ENCODE assay signal across 9 cellular contexts in genomic region chr3:49377483-49377882, GRCh38. TPM values are rescaled to one million over a fixed set of nuclear protein-coding genes. Genes with fewer than 3 reads are reported as not detected.
DNase-seq lines count a peak whose midpoint lies in the region; ATAC-seq lines count a peak whose summit lies in the region.
"Had no signal": no experiment of that assay in that cellular context is flagged by ENCODE, and none has a peak within 500 bp of the region (broad histone marks: within the 10 kb centered on the region; RNA-seq: fewer than 3 reads in every experiment).

No MANE protein-coding gene starts in this region.

- peak overlapping the region; percentile 71 for H3K27ac Mint-ChIP-seq in activated T-helper 17 cell treated with anti-CD3 and anti-CD28 coated beads, Interleukin-2, amount 50 U/mL, for 72 hours
- H3K27ac Mint-ChIP-seq in naive B cell = peak overlapping the region in 2 of 6 donors; percentile 60 to 65

- H3K36me3 ChIP-seq in HAP-1 (replicated peaks) = peaks cover 35% of the 10 kb centered on the region

- H3K4me3 Mint-ChIP-seq in activated T-helper 17 cell treated with anti-CD3 and anti-CD28 coated beads, Interleukin-2, amount 50 U/mL, for 72 hours = peak overlapping the region; percentile 37
- peak overlapping the region in 1 of 8 donors; percentile 39 for H3K4me3 Mint-ChIP-seq in naive B cell

- peaks cover 58% of the 10 kb centered on the region for H3K36me3 Mint-ChIP-seq in activated T-helper 17 cell treated with anti-CD3 and anti-CD28 coated beads, Interleukin-2, amount 50 U/mL, for 72 hours (ENCODE audit: low read depth)
- peaks cover 10 to 14% of the 10 kb centered on the region in 2 donors for H3K36me3 Mint-ChIP-seq in naive B cell

- no peaks in the 10 kb centered on the region for H3K27me3 ChIP-seq in HAP-1 (ENCODE audit: low read depth)
- H3K27me3 ChIP-seq: cardiac muscle cell had no signal

- in situ Hi-C loops in ACHN (cut with HindIII; ENCODE audit: low pct_ligation_motif_present, low pct_unique_long_range_greater_than_20kb, low sequenced_read_pairs) = no loop called here
- in situ Hi-C loops in HAP-1 (cut with MboI; ENCODE audit: low sequenced_read_pairs) = no loop called here

- ATAC-seq in activated T-helper 17 cell treated with anti-CD3 and anti-CD28 coated beads, Interleukin-2, amount 50 U/mL, for 72 hours (replicated peaks) = peak; percentile 94
- peak; percentile 32 to 42 for ATAC-seq in naive B cell (ENCODE audit: low read depth in 2 of 2)
- ATAC-seq in GM21528 (IDR thresholded peaks at IDR 0.05; ENCODE audit: low FRiP score, unreplicated experiment) = no peak

- no peak overlapping the region for H3K4me3 ChIP-seq in HAP-1
- H3K4me3 ChIP-seq: cardiac muscle cell had no signal

- H3K27me3 Mint-ChIP-seq in activated T-helper 17 cell treated with anti-CD3 and anti-CD28 coated beads, Interleukin-2, amount 50 U/mL, for 72 hours = no peaks in the 10 kb centered on the region
- H3K27me3 Mint-ChIP-seq in naive B cell = no peaks in the 10 kb centered on the region

- H3K9me3 Mint-ChIP-seq in activated T-helper 17 cell treated with anti-CD3 and anti-CD28 coated beads, Interleukin-2, amount 50 U/mL, for 72 hours = no peaks in the 10 kb centered on the region
- H3K9me3 Mint-ChIP-seq in naive B cell = peaks cover 0 to 5% (median 2%) of the 10 kb centered on the region in 7 donors

- peaks cover 23% of the 10 kb centered on the region for H3K4me1 Mint-ChIP-seq in activated T-helper 17 cell treated with anti-CD3 and anti-CD28 coated beads, Interleukin-2, amount 50 U/mL, for 72 hours
- peaks cover 35 to 82% (median 50%) of the 10 kb centered on the region in 3 donors for H3K4me1 Mint-ChIP-seq in naive B cell

- DNase-seq in ACHN (peak; percentile 8), MV-4-11 (lab: John Stamatoyannopoulos, UW) (peak; percentile 62), naive B cell (no peak), HAP-1 (ENCODE audit: low spot score in 2 of 2) (no peak), 8988T (no peak), NCI-H1105 treated with DMSO at 0.1 percent for 48 hours (lab: John Stamatoyannopoulos, UW) (no peak)

- H3K4me1 ChIP-seq in HAP-1 = no peaks in the 10 kb centered on the region

- no peaks in the 10 kb centered on the region for H3K9me3 ChIP-seq in HAP-1

RNA-seq across cellular contexts. Expression of gene GPX1, which starts 19.3 kb away (rescaled TPM):
- total RNA-seq in activated T-helper 17 cell treated with anti-CD3 and anti-CD28 coated beads, Interleukin-2, amount 50 U/mL, for 72 hours = 100 to 1,000 TPM; 133 to 221 TPM
- polyA plus RNA-seq in naive B cell (ENCODE audit: low read depth in 6 of 6) = 100 to 1,000 TPM; 289 to 380 (median 329) TPM

RNA-seq across cellular contexts. Expression of gene RHOA, which starts 34.3 kb away (rescaled TPM):
- total RNA-seq in activated T-helper 17 cell treated with anti-CD3 and anti-CD28 coated beads, Interleukin-2, amount 50 U/mL, for 72 hours = 100 to 1,000 TPM; 298 to 453 TPM
- polyA plus RNA-seq in naive B cell (ENCODE audit: low read depth in 6 of 6) = 1,000 to 10,000 TPM in 1 of 6 donors, 100 to 1,000 TPM in 5; 695 to 1,035 (median 800) TPM

RNA-seq across cellular contexts. Expression of gene TCTA, which starts 34.7 kb away (rescaled TPM):
- 10 to 100 TPM; 14.3 to 18.0 TPM for total RNA-seq in activated T-helper 17 cell treated with anti-CD3 and anti-CD28 coated beads, Interleukin-2, amount 50 U/mL, for 72 hours
- polyA plus RNA-seq in naive B cell (ENCODE audit: low read depth in 6 of 6) = 10 to 100 TPM; 45.9 to 99.9 (median 58.6) TPM

RNA-seq across cellular contexts. Expression of gene USP4, which starts 37.6 kb away (rescaled TPM):
- 10 to 100 TPM; 69.1 to 69.2 TPM for total RNA-seq in activated T-helper 17 cell treated with anti-CD3 and anti-CD28 coated beads, Interleukin-2, amount 50 U/mL, for 72 hours
- 10 to 100 TPM; 52.5 to 81.7 (median 60.9) TPM for polyA plus RNA-seq in naive B cell (ENCODE audit: low read depth in 6 of 6)

RNA-seq across cellular contexts. Expression of gene AMT, which starts 44.8 kb away (rescaled TPM):
- total RNA-seq in activated T-helper 17 cell treated with anti-CD3 and anti-CD28 coated beads, Interleukin-2, amount 50 U/mL, for 72 hours = 1 to 10 TPM; 1.9 to 2.5 TPM
- polyA plus RNA-seq in naive B cell (ENCODE audit: low read depth in 6 of 6) = 1 to 10 TPM in 3 of 6 donors, under 1 TPM in 3; 0.25 to 4.8 (median 1.2) TPM

Comparison
In these comparisons a context has a peak if more than half of its experiments do, and no peak if none do; other contexts are left out.
1. DNase-seq: peak in ACHN (single experiment) and MV-4-11 (single experiment); none in naive B cell (single experiment), HAP-1 (0 of 2), 8988T (single experiment) and NCI-H1105 treated with DMSO at 0.1 percent for 48 hours (single experiment).